Comparison of ENCODE assay signal across 25 cellular contexts in the genomic region with DNA sequence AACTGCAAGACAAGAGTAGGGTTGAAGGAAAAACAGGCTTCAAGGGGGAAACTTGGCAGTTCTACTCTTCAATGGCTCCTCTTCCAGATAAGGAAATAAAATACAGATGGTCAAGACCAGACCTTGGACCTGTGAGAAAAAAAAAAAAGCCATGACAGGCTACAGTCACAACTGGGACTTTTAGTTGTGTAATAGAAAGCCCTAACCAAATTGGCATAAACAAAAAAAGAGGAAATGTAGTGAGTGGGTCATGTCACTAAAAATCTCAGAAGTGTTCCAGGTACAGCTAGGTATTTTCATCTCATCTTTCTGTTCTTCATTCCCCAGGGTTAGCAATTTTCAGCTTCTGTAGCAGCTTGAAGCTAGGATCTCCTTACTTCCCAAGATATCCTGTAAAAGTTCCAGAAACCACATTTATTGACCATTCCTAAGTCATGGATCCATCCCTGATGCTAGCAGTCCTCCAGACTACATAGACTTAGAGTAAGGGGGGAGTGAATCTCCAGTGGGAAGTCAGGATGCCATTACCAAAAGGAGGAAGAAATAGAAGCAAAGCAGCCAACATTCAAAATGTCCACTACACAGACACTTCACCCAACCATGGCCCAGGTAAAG.
"Had no signal": no experiment of that assay in that cellular context is flagged by ENCODE, and none has a peak within 500 bp of the region (broad histone marks: within the 10 kb centered on the region; RNA-seq: fewer than 3 reads in every experiment).

No MANE protein-coding gene starts in this region.

- H3K27ac ChIP-seq: brain microvascular endothelial cell, dorsolateral prefrontal cortex, epithelial cell of prostate, foreskin keratinocyte, prostate gland, right atrium auricular region, tibial nerve, uterus had no signal

- H3K27me3 ChIP-seq: brain microvascular endothelial cell, right atrium auricular region, tibial nerve, uterus had no signal

- ATAC-seq: activated CD8-positive, alpha-beta T cell treated with anti-CD3 and anti-CD28 coated beads for 36 hours; activated naive CD8-positive, alpha-beta T cell treated with anti-CD3 and anti-CD28 coated beads, Interleukin-2, amount 50 U/mL, for 24 hours; activated T-cell treated with anti-CD3 and anti-CD28 coated beads, Interleukin-2, amount 50 U/mL, for 4 hours; foreskin keratinocyte; left lobe of liver had no signal

- H3K9me3 ChIP-seq: prostate gland, right atrium auricular region, tibial nerve, uterus had no signal

- FAIRE-seq: colon, kidney had no signal

- H3K36me3 ChIP-seq: brain microvascular endothelial cell, prostate gland, right atrium auricular region, tibial nerve, uterus had no signal

- H3K27ac Mint-ChIP-seq: activated B cell treated with CpG ODN at 0.5 μM for 24 hours; activated CD8-positive, alpha-beta T cell treated with anti-CD3 and anti-CD28 coated beads for 36 hours; activated naive CD4-positive, alpha-beta T cell treated with anti-CD3 and anti-CD28 coated beads for 36 hours; activated naive CD8-positive, alpha-beta T cell treated with anti-CD3 and anti-CD28 coated beads, Interleukin-2, amount 50 U/mL, for 24 hours; endodermal cell; stimulated activated naive CD8-positive, alpha-beta T cell treated with anti-CD3 and anti-CD28 coated beads, Interleukin-15, Interleukin-2, amounts not matched to agents 100 ng/mL and 50 ng/mL, for 24 hours; T-helper 2 cell treated with Interferon-gamma antibody and Interleukin-4, amounts not matched to agents 5 μg/mL and 100 μg/mL, for 36 hours had no signal

- H3K27me3 Mint-ChIP-seq: activated B cell treated with CpG ODN at 0.5 μM for 24 hours had no signal

- H3K4me3 Mint-ChIP-seq: activated B cell treated with CpG ODN at 0.5 μM for 24 hours; activated CD8-positive, alpha-beta T cell treated with anti-CD3 and anti-CD28 coated beads for 36 hours; activated naive CD4-positive, alpha-beta T cell treated with anti-CD3 and anti-CD28 coated beads for 36 hours; activated naive CD8-positive, alpha-beta T cell treated with anti-CD3 and anti-CD28 coated beads, Interleukin-2, amount 50 U/mL, for 24 hours; activated T-cell treated with anti-CD3 and anti-CD28 coated beads, Interleukin-2, amount 50 U/mL, for 4 hours; endodermal cell; neural crest cell; stimulated activated naive CD8-positive, alpha-beta T cell treated with anti-CD3 and anti-CD28 coated beads, Interleukin-15, Interleukin-2, amounts not matched to agents 100 ng/mL and 50 ng/mL, for 24 hours; T-helper 2 cell treated with Interferon-gamma antibody and Interleukin-4, amounts not matched to agents 5 μg/mL and 100 μg/mL, for 36 hours had no signal

- H3K4me3 ChIP-seq: dorsolateral prefrontal cortex, prostate gland, right atrium auricular region, tibial nerve, uterus had no signal

- H3K9me3 Mint-ChIP-seq: activated B cell treated with CpG ODN at 0.5 μM for 24 hours; activated CD8-positive, alpha-beta T cell treated with anti-CD3 and anti-CD28 coated beads for 36 hours; activated naive CD4-positive, alpha-beta T cell treated with anti-CD3 and anti-CD28 coated beads for 36 hours; activated naive CD8-positive, alpha-beta T cell treated with anti-CD3 and anti-CD28 coated beads, Interleukin-2, amount 50 U/mL, for 24 hours; activated T-cell treated with anti-CD3 and anti-CD28 coated beads, Interleukin-2, amount 50 U/mL, for 4 hours; endodermal cell; neural crest cell; stimulated activated naive CD8-positive, alpha-beta T cell treated with anti-CD3 and anti-CD28 coated beads, Interleukin-15, Interleukin-2, amounts not matched to agents 100 ng/mL and 50 ng/mL, for 24 hours; T-helper 2 cell treated with Interferon-gamma antibody and Interleukin-4, amounts not matched to agents 5 μg/mL and 100 μg/mL, for 36 hours had no signal

- H3K4me1 Mint-ChIP-seq: endodermal cell, neural crest cell had no signal

- DNase-seq: activated B cell treated with CpG ODN at 0.5 μM for 24 hours; activated CD4-positive, alpha-beta T cell treated with anti-CD3 and anti-CD28 coated beads for 48 hours; activated CD8-positive, alpha-beta T cell treated with anti-CD3 and anti-CD28 coated beads for 36 hours; activated naive CD4-positive, alpha-beta T cell treated with anti-CD3 and anti-CD28 coated beads for 36 hours; activated naive CD8-positive, alpha-beta T cell treated with anti-CD3 and anti-CD28 coated beads, Interleukin-2, amount 50 U/mL, for 24 hours; activated T-cell treated with anti-CD3 and anti-CD28 coated beads, Interleukin-2, amount 50 U/mL, for 4 hours; anterior cingulate cortex; brain microvascular endothelial cell; central memory CD4-positive, alpha-beta T cell; dorsolateral prefrontal cortex; endodermal cell; foreskin keratinocyte; kidney; stimulated activated CD4-positive, alpha-beta T cell treated with anti-CD3 and anti-CD28 coated beads, Interleukin-12 subunit alpha, Interleukin-12 subunit beta, amount 100 ng/mL, for 4 hours; stimulated activated CD4-positive, alpha-beta T cell treated with anti-CD3 and anti-CD28 coated beads, Interleukin-1b, Interleukin-23, amount 100 ng/mL, for 48 hours; uterus had no signal

- H3K4me1 ChIP-seq: foreskin keratinocyte, prostate gland, right atrium auricular region, uterus had no signal
